Comparison of ENCODE assay signal across 24 cellular contexts in genomic region chr4:89562715-89563114, GRCh38.
DNase-seq lines count a peak whose midpoint lies in the region; ATAC-seq and TF ChIP-seq lines count a peak whose summit lies in the region.
"Had no signal": no experiment of that assay in that cellular context is flagged by ENCODE, and none has a peak within 500 bp of the region (broad histone marks: within the 10 kb centered on the region; RNA-seq: fewer than 3 reads in every experiment).

No MANE protein-coding gene starts in this region.

- no peaks in the 10 kb centered on the region for H3K27me3 ChIP-seq in stomach
- H3K27me3 ChIP-seq: BLaER1 had no signal

- 89 to 93% (median 91%) methylated on average over 3 of the region's 3 CpGs for WGBS in stomach, 5 donors

- intact Hi-C loops in stomach (cut with DNase I; ENCODE audit: low total_unique reads), result no loop called here
- intact Hi-C loops in activated CD4-positive, alpha-beta T cell treated with anti-CD3 and anti-CD28 coated beads, Interleukin-2, amount 10 ng/mL, durations not matched to agents 24 days and 14 days (cut with micrococcal nuclease), result no loop called here

- peaks cover 2% of the 10 kb centered on the region for H3K4me1 Mint-ChIP-seq in activated CD4-positive, alpha-beta T cell treated with anti-CD3 and anti-CD28 coated beads, Interleukin-2, amount 10 ng/mL, durations not matched to agents 24 days and 14 days
- H3K4me1 Mint-ChIP-seq: CD4-positive, CD25-positive, alpha-beta regulatory T cell had no signal

- no peak overlapping the region for H3K27ac Mint-ChIP-seq in activated CD4-positive, alpha-beta T cell treated with anti-CD3 and anti-CD28 coated beads, Interleukin-2, amount 10 ng/mL, durations not matched to agents 24 days and 14 days
- H3K27ac Mint-ChIP-seq: CD4-positive, CD25-positive, alpha-beta regulatory T cell had no signal

- no peak for TF ChIP-seq EP300 in stomach (IDR thresholded peaks at IDR 0.05)

- H3K27ac ChIP-seq in stomach, result no peak overlapping the region
- H3K27ac ChIP-seq: BLaER1, GM23248, PC-9 had no signal

- no peaks in the 10 kb centered on the region for H3K9me3 ChIP-seq in stomach
- H3K9me3 ChIP-seq: BLaER1 had no signal

- H3K4me1 ChIP-seq in stomach, result peaks cover 0 to 3% (median 0%) of the 10 kb centered on the region in 4 donors
- H3K4me1 ChIP-seq: BLaER1 had no signal

- no peak for TF ChIP-seq CTCF in fibroblast of villous mesenchyme (IDR thresholded peaks at IDR 0.05; ENCODE audit: insufficient read depth, low read depth, low read length)
- TF ChIP-seq CTCF in stomach (IDR thresholded peaks at IDR 0.05), result no peak

- no peak for ATAC-seq in HG03280 (IDR thresholded peaks at IDR 0.05; ENCODE audit: unreplicated experiment)

- H3K4me3 Mint-ChIP-seq in activated CD4-positive, alpha-beta T cell treated with anti-CD3 and anti-CD28 coated beads, Interleukin-2, amount 10 ng/mL, durations not matched to agents 24 days and 14 days, result no peak overlapping the region
- H3K4me3 Mint-ChIP-seq: CD4-positive, CD25-positive, alpha-beta regulatory T cell had no signal

- DNase-seq in COLO829 (ENCODE audit: low spot score) (peak; percentile 63), HS-5 (ENCODE audit: low read depth) (peak; percentile 11), amniotic epithelial cell (ENCODE audit: low read depth) (peak; percentile 6), fibroblast of villous mesenchyme (ENCODE audit: low read depth) (peak; percentile 10), anterior cingulate cortex (lab: John Stamatoyannopoulos, UW) (no peak), stomach (no peak)
- DNase-seq in activated CD4-positive, alpha-beta T cell treated with anti-CD3 and anti-CD28 coated beads, Interleukin-2, amount 10 ng/mL, durations not matched to agents 24 days and 14 days, result no peak
- DNase-seq: H7; Kasumi-1; MV-4-11; NCI-H1105 treated with DMSO at 0.1 percent for 48 hours; NCI-H146; NCI-H1930; NCI-H2107; NCI-H524 treated with DMSO at 0.1 percent for 48 hours; NCI-H774; NK-92 treated with Interleukin-12 subunit alpha and Interleukin-12 subunit beta, amount 100 ng/mL, for 24 hours; PC-9; Right ventricle myocardium superior; RPMI8226 had no signal

- no peak overlapping the region for H3K4me3 ChIP-seq in fibroblast of villous mesenchyme (ENCODE audit: low read depth, low read length)
- no peak overlapping the region for H3K4me3 ChIP-seq in stomach
- H3K4me3 ChIP-seq: BLaER1, GM23248, PC-9 had no signal

- H3K36me3 ChIP-seq in stomach, result no peaks in the 10 kb centered on the region
- H3K36me3 ChIP-seq: BLaER1 had no signal

- H3K9me3 Mint-ChIP-seq in activated CD4-positive, alpha-beta T cell treated with anti-CD3 and anti-CD28 coated beads, Interleukin-2, amount 10 ng/mL, durations not matched to agents 24 days and 14 days, result no peaks in the 10 kb centered on the region

- no peak for TF ChIP-seq POLR2A in stomach (IDR thresholded peaks at IDR 0.05)

- no peaks in the 10 kb centered on the region for H3K36me3 Mint-ChIP-seq in activated CD4-positive, alpha-beta T cell treated with anti-CD3 and anti-CD28 coated beads, Interleukin-2, amount 10 ng/mL, durations not matched to agents 24 days and 14 days (ENCODE audit: low read depth)
- H3K36me3 Mint-ChIP-seq: CD4-positive, CD25-positive, alpha-beta regulatory T cell had no signal

- peaks cover 16% of the 10 kb centered on the region for H3K27me3 Mint-ChIP-seq in activated CD4-positive, alpha-beta T cell treated with anti-CD3 and anti-CD28 coated beads, Interleukin-2, amount 10 ng/mL, durations not matched to agents 24 days and 14 days

Comparison
In these comparisons a context has a peak if more than half of its experiments do, and no peak if none do; other contexts are left out.
1. DNase-seq: peak in COLO829 (single experiment), HS-5 (single experiment), amniotic epithelial cell (single experiment) and fibroblast of villous mesenchyme (single experiment); none in anterior cingulate cortex (0 of 58), stomach (single experiment) and activated CD4-positive, alpha-beta T cell treated with anti-CD3 and anti-CD28 coated beads, Interleukin-2, amount 10 ng/mL, durations not matched to agents 24 days and 14 days (single experiment).